ENCODE assay signal across 33 cellular contexts in the genomic region with DNA sequence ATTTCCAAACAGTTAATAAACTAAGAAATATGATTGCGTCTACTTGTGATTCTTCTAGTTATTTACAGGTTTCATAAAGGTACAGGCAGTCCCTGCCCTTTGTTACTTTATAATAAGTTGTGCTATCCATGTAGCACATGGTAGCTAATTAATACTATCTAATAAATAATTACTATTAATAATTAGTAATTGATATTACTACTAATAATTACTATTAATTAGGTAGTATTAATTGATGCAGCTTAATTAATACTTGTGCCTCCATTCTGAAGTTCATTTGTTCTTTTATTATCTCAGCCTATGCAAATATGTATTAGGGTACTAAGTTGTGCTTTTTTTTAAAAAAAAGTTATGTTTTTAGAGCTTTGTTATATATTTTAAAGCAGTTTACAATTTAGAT.
DNase-seq lines count a peak whose midpoint lies in the region; ATAC-seq, FAIRE-seq and TF ChIP-seq lines count a peak whose summit lies in the region.
"Had no signal": no experiment of that assay in that cellular context is flagged by ENCODE, and none has a peak within 500 bp of the region (broad histone marks: within the 10 kb centered on the region; RNA-seq: fewer than 3 reads in every experiment).

No MANE protein-coding gene starts in this region.

- in situ Hi-C loops in K562 (cut with MboI): no loop called here

- no peaks in the 10 kb centered on the region; a peak in 1 of 5 replicates for H3K27me3 ChIP-seq in K562 (ENCODE audit: control insufficient read depth in 2 of 2, insufficient read depth in 2 of 2, low read length in 2 of 2)
- H3K27me3 ChIP-seq: BE2C; BLaER1; BLaER1 treated with 17β-estradiol and CSF1 and Interleukin-3, amounts not matched to agents 10 nM and 100 nM had no signal

- TF ChIP-seq RAD21 in K562 (CRISPR knock-in tag; conservative IDR thresholded peaks at IDR 0.05 in 1 of 2, IDR thresholded peaks at IDR 0.05 in 1 of 2): no peak

- no peak for TF ChIP-seq EP300 in K562 (IDR thresholded peaks at IDR 0.05; ENCODE audit: low read length)

- TF ChIP-seq POLR2A in K562 (conservative IDR thresholded peaks at IDR 0.05): no peak

- ATAC-seq in K562: no peak
- no peak for ATAC-seq in HG03045 (IDR thresholded peaks at IDR 0.05; ENCODE audit: unreplicated experiment)
- ATAC-seq in GM21717 (IDR thresholded peaks at IDR 0.05; ENCODE audit: unreplicated experiment): no peak
- no peak for ATAC-seq in HG03108 (IDR thresholded peaks at IDR 0.05; ENCODE audit: unreplicated experiment)
- ATAC-seq: A549; CD8-positive, alpha-beta T cell had no signal

- no peaks in the 10 kb centered on the region for H3K4me1 ChIP-seq in K562 (replicated peaks in 1 of 2; ENCODE audit: control insufficient read depth in 2 of 2, insufficient read depth in 2 of 2, low read length in 2 of 2)
- H3K4me1 ChIP-seq in kidney (ENCODE audit: control insufficient read depth in 1 of 2, insufficient read depth in 1 of 2, low read depth in 1 of 2, low read length in 2 of 2): no peaks in the 10 kb centered on the region
- H3K4me1 ChIP-seq: A549; BE2C; BLaER1; BLaER1 treated with 17β-estradiol and CSF1 and Interleukin-3, amounts not matched to agents 10 nM and 100 nM; Caco-2 had no signal

- H3K27ac ChIP-seq in K562 (ENCODE audit: extremely low read depth, low read depth, low read length) (no peak overlapping the region), kidney (ENCODE audit: low read depth in 2 of 2, low read length in 2 of 2) (no peak overlapping the region)
- H3K27ac ChIP-seq: 22Rv1; A549; BLaER1; BLaER1 treated with 17β-estradiol and CSF1 and Interleukin-3, amounts not matched to agents 10 nM and 100 nM; C4-2B had no signal

- TF ChIP-seq CTCF in K562 (IDR thresholded peaks at IDR 0.05 in 2 of 3, conservative IDR thresholded peaks at IDR 0.05 in 1 of 3; ENCODE audit: insufficient read depth in 2 of 3, low read depth in 1 of 3, low read length in 3 of 3): no peak
- no peak for TF ChIP-seq CTCF in kidney (IDR thresholded peaks at IDR 0.05; ENCODE audit: borderline replicate concordance, extremely low read depth, insufficient read depth)

- intact Hi-C loops in K562 (cut with micrococcal nuclease) (no loop called here), kidney (cut with DNase I) (no loop called here)

- no peak overlapping the region for H3K4me2 ChIP-seq in K562 (ENCODE audit: insufficient read depth, low read length)
- H3K4me2 ChIP-seq: A549; BLaER1; BLaER1 treated with 17β-estradiol and CSF1 and Interleukin-3, amounts not matched to agents 10 nM and 100 nM had no signal

- no peak overlapping the region for H2AFZ ChIP-seq in K562 (ENCODE audit: low read depth, low read length)

- no peaks in the 10 kb centered on the region for H4K20me1 ChIP-seq in K562 (replicated peaks; ENCODE audit: control insufficient read depth, insufficient read depth, low read length)
- H4K20me1 ChIP-seq: BLaER1; BLaER1 treated with 17β-estradiol and CSF1 and Interleukin-3, amounts not matched to agents 10 nM and 100 nM had no signal

- H3K9ac ChIP-seq in K562 (ENCODE audit: insufficient read depth in 1 of 2, low read depth in 2 of 2, low read length in 2 of 2): no peak overlapping the region
- H3K9ac ChIP-seq in kidney (ENCODE audit: low read length in 2 of 2): no peak overlapping the region
- H3K9ac ChIP-seq: BLaER1; BLaER1 treated with 17β-estradiol and CSF1 and Interleukin-3, amounts not matched to agents 10 nM and 100 nM had no signal

- no peaks in the 10 kb centered on the region for H3K9me1 ChIP-seq in K562 (ENCODE audit: control insufficient read depth, insufficient read depth, low read length)

- 0% methylated on average over 1 of the region's 1 CpG for WGBS in K562 (ENCODE audit: insufficient coverage, low coverage, missing lambda C conversion rate)

- no peaks in the 10 kb centered on the region for H3K79me2 ChIP-seq in K562 (ENCODE audit: control insufficient read depth, insufficient read depth, low read length)

- H3K36me3 ChIP-seq in K562 (ENCODE audit: control insufficient read depth, insufficient read depth, low read length) (no peaks in the 10 kb centered on the region), kidney (ENCODE audit: control insufficient read depth in 1 of 2, insufficient read depth in 2 of 2, low read length in 2 of 2) (no peaks in the 10 kb centered on the region)
- H3K36me3 ChIP-seq: BE2C; BLaER1; BLaER1 treated with 17β-estradiol and CSF1 and Interleukin-3, amounts not matched to agents 10 nM and 100 nM had no signal

- no peak for DNase-seq in K562 (ENCODE audit: extremely low read depth in 1 of 4, low spot score in 3 of 4)
- no peak for DNase-seq in frontal cortex (ENCODE audit: low spot score in 2 of 2)
- no peak for DNase-seq in kidney
- DNase-seq: 8988T; ACHN; AML-193; BE2C; C1 segment of cervical spinal cord; Caco-2; Calu3; CD4-positive, alpha-beta memory T cell; CD4-positive, alpha-beta T cell; CD4-positive, CD25-positive, alpha-beta regulatory T cell; CD8-positive, alpha-beta memory T cell; CD8-positive, alpha-beta T cell; COR-L47; DMS 273 treated with DMSO at 0.1 percent for 48 hours; DMS153; DMS53; DMS79; DMS79 treated with DMSO at 0.1 percent for 48 hours; DND-41; EL had no signal

- no peaks in the 10 kb centered on the region for H3K9me3 ChIP-seq in K562 (replicated peaks; ENCODE audit: control insufficient read depth, insufficient read depth, low read depth, low read length)
- H3K9me3 ChIP-seq in kidney (ENCODE audit: control insufficient read depth in 1 of 2, low read length in 2 of 2): no peaks in the 10 kb centered on the region
- H3K9me3 ChIP-seq: A549, BE2C, Caco-2 had no signal

- CTCF ChIA-PET in K562 (lab: Yijun Ruan, JAX; ENCODE audit: low intra/inter-chr PET ratio): no interaction called here

- no peak for FAIRE-seq in K562 (lab: Jason Lieb, UNC)
- peak; percentile 63 for FAIRE-seq in frontal cortex (lab: Jason Lieb, UNC)
- peak; percentile 38 for FAIRE-seq in kidney (lab: Jason Lieb, UNC)
- FAIRE-seq: A204.1, A549, D721Med had no signal

- POLR2A ChIA-PET in K562 (lab: Yijun Ruan, JAX): no interaction called here

- H3K4me3 ChIP-seq in K562: no peak overlapping the region
- H3K4me3 ChIP-seq in kidney (ENCODE audit: low read length in 2 of 2): no peak overlapping the region
- H3K4me3 ChIP-seq: A549; BLaER1; BLaER1 treated with 17β-estradiol and CSF1 and Interleukin-3, amounts not matched to agents 10 nM and 100 nM had no signal

- BruUV-seq in K562 (replicated peaks; lab: Mats Ljungman, UMichigan): no TSS peak

TF ChIP-seq in K562, 482 proteins besides CTCF, POLR2A, EP300 and RAD21:
- no peak for TF ChIP-seq MTA2 (IDR thresholded peaks at IDR 0.05; ENCODE audit: low read depth)
- peak; percentile 94 for TF ChIP-seq DACH1 (IDR thresholded peaks at IDR 0.05; ENCODE audit: partially characterized antibody)
